In genomic region chr9:120099064-120099463, GRCh38 we compare ENCODE assay signal across 16 cellular contexts.
"Had no signal": no experiment of that assay in that cellular context is flagged by ENCODE, and none has a peak within 500 bp of the region (broad histone marks: within the 10 kb centered on the region; RNA-seq: fewer than 3 reads in every experiment).

No MANE protein-coding gene starts in this region.

- H3K4me1 Mint-ChIP-seq: activated CD8-positive, alpha-beta memory T cell treated with anti-CD3 and anti-CD28 coated beads, Interleukin-2, amount 10 ng/mL, durations not matched to agents 7 days and 5 days; immature natural killer cell had no signal

- H3K4me1 ChIP-seq: foreskin keratinocyte, upper lobe of left lung had no signal

- H3K4me3 ChIP-seq: upper lobe of left lung had no signal

- H3K9me3 Mint-ChIP-seq: dendritic cell treated with granulocyte-macrophage colony-stimulating factor and Interleukin-4, amounts not matched to agents 40 ng/mL and 50 ng/mL, for 4 days; nephron progenitor cell; stimulated activated naive CD8-positive, alpha-beta T cell treated with anti-CD3 and anti-CD28 coated beads, Interleukin-15, Interleukin-2, amounts not matched to agents 100 ng/mL and 50 ng/mL, for 24 hours had no signal

- DNase-seq: activated CD4-positive, alpha-beta T cell treated with anti-CD3 and anti-CD28 coated beads for 1 hour; activated CD4-positive, alpha-beta T cell treated with anti-CD3 and anti-CD28 coated beads, Interleukin-2, amount 50 U/mL, for 48 hours; activated CD8-positive, alpha-beta memory T cell treated with anti-CD3 and anti-CD28 coated beads, Interleukin-2, amount 10 ng/mL, durations not matched to agents 7 days and 5 days; activated naive CD4-positive, alpha-beta T cell treated with anti-CD3 and anti-CD28 coated beads, Interleukin-2, amount 50 U/mL, for 16 hours; activated T-cell treated with anti-CD3 and anti-CD28 coated beads, Interleukin-2, amount 50 U/mL, for 1 hour; effector memory CD4-positive, alpha-beta T cell; foreskin keratinocyte; head of caudate nucleus; immature natural killer cell; nephron progenitor cell; upper lobe of left lung had no signal

- H3K27me3 ChIP-seq: foreskin keratinocyte, upper lobe of left lung had no signal

- H3K27ac Mint-ChIP-seq: activated CD8-positive, alpha-beta memory T cell treated with anti-CD3 and anti-CD28 coated beads, Interleukin-2, amount 10 ng/mL, durations not matched to agents 7 days and 5 days; dendritic cell treated with granulocyte-macrophage colony-stimulating factor and Interleukin-4, amounts not matched to agents 40 ng/mL and 50 ng/mL, for 4 days; immature natural killer cell; stimulated activated naive CD8-positive, alpha-beta T cell treated with anti-CD3 and anti-CD28 coated beads, Interleukin-15, Interleukin-2, amounts not matched to agents 100 ng/mL and 50 ng/mL, for 24 hours had no signal

- H3K27ac ChIP-seq: foreskin keratinocyte, upper lobe of left lung had no signal

- ATAC-seq: activated CD8-positive, alpha-beta memory T cell treated with anti-CD3 and anti-CD28 coated beads, Interleukin-2, amount 10 ng/mL, durations not matched to agents 7 days and 5 days; foreskin keratinocyte; sciatic nerve had no signal

- H3K36me3 Mint-ChIP-seq: activated CD8-positive, alpha-beta memory T cell treated with anti-CD3 and anti-CD28 coated beads, Interleukin-2, amount 10 ng/mL, durations not matched to agents 7 days and 5 days; immature natural killer cell had no signal

- H3K4me3 Mint-ChIP-seq: activated CD8-positive, alpha-beta memory T cell treated with anti-CD3 and anti-CD28 coated beads, Interleukin-2, amount 10 ng/mL, durations not matched to agents 7 days and 5 days; dendritic cell treated with granulocyte-macrophage colony-stimulating factor and Interleukin-4, amounts not matched to agents 40 ng/mL and 50 ng/mL, for 4 days; immature natural killer cell; nephron progenitor cell; stimulated activated naive CD8-positive, alpha-beta T cell treated with anti-CD3 and anti-CD28 coated beads, Interleukin-15, Interleukin-2, amounts not matched to agents 100 ng/mL and 50 ng/mL, for 24 hours had no signal

- FAIRE-seq: astrocyte, bronchial epithelial cell had no signal

- H3K36me3 ChIP-seq: upper lobe of left lung had no signal

- H3K9me3 ChIP-seq: upper lobe of left lung had no signal
